25 cellular contexts compared by ENCODE assay signal in the genomic region with DNA sequence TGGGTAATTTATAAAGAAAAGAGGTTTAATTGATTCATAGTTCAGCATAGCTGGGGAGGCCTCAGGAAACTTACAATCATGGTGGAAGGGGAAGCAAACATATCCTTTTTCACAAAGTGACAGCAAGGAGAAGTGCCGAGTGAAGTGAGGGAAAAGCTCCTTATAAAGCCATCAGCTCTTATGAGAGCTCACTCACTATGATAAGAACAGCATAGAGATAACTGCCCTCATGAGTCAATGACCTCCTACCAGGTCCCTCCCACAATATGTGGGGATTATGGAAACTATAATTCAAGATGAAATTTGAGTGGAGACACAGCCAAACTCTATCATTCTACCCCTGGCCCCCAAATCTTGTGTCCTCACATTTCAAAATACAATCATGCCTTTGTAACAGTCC.
"Had no signal": no experiment of that assay in that cellular context is flagged by ENCODE, and none has a peak within 500 bp of the region (broad histone marks: within the 10 kb centered on the region; RNA-seq: fewer than 3 reads in every experiment).

No MANE protein-coding gene starts in this region.

- H3K27ac ChIP-seq: stomach, suprapubic skin, testis, thoracic aorta, thyroid gland, tibial artery, tibial nerve, transverse colon, upper lobe of left lung, upper lobe of right lung, uterus, vagina had no signal

- FAIRE-seq: urothelium cell line had no signal

- H3K27me3 ChIP-seq: stomach, suprapubic skin, testis, thyroid gland, tibial artery, tibial nerve, transverse colon, upper lobe of left lung, upper lobe of right lung, uterus, vagina had no signal

- DNase-seq: stimulated activated CD4-positive, alpha-beta T cell treated with anti-CD3 and anti-CD28 coated beads, Interleukin-2, amount 100 ng/mL, for 48 hours; stimulated activated CD4-positive, alpha-beta T cell treated with anti-CD3 and anti-CD28 coated beads, Interleukin-4, amount 100 ng/mL, for 1 hour; stimulated activated CD4-positive, alpha-beta T cell treated with anti-CD3 and anti-CD28 coated beads, Interleukin-4, amount 100 ng/mL, for 4 hours; stimulated activated CD8-positive, alpha-beta memory T cell treated with anti-CD3 and anti-CD28 coated beads, Interleukin-4, amount 100 ng/mL, for 48 hours; stimulated activated naive B cell treated with anti-CD40 and anti-IgM and Interleukin-4, amounts not matched to agents 10 μg/mL and 1 μg/mL and 100 μg/mL, for 72 hours; stimulated activated naive CD4-positive, alpha-beta T cell; stimulated activated naive CD4-positive, alpha-beta T cell treated with Interleukin-2 at 50 U/mL for 16 hours; stimulated activated naive CD8-positive, alpha-beta T cell treated with anti-CD3 and anti-CD28 coated beads, Interleukin-15, amount 100 ng/mL, for 72 hours; stimulated activated naive CD8-positive, alpha-beta T cell treated with anti-CD3 and anti-CD28 coated beads, Interleukin-15, Interleukin-2, amounts not matched to agents 100 U/mL and 50 U/mL, for 24 hours; stomach; substantia nigra; testis; thyroid gland; tibial artery; transverse colon; trophoblast cell; upper lobe of left lung; upper lobe of right lung; uterus had no signal

- H3K36me3 ChIP-seq: stomach, suprapubic skin, thoracic aorta, thyroid gland, tibial artery, tibial nerve, transverse colon, upper lobe of left lung, upper lobe of right lung, uterus, vagina had no signal

- ATAC-seq: stimulated activated memory B cell treated with anti-CD40 and anti-IgM and Interleukin-4, amounts not matched to agents 10 μg/mL and 1 μg/mL and 100 μg/mL, for 72 hours; stimulated activated naive B cell treated with anti-CD40 and anti-IgM and Interleukin-4, amounts not matched to agents 10 μg/mL and 1 μg/mL and 100 μg/mL, for 72 hours; stimulated activated naive CD8-positive, alpha-beta T cell treated with anti-CD3 and anti-CD28 coated beads, Interleukin-15, amount 100 ng/mL, for 72 hours; stimulated activated naive CD8-positive, alpha-beta T cell treated with anti-CD3 and anti-CD28 coated beads, Interleukin-15, Interleukin-2, amounts not matched to agents 100 U/mL and 50 U/mL, for 24 hours; upper lobe of right lung had no signal

- H3K4me3 ChIP-seq: stomach, suprapubic skin, testis, thoracic aorta, thyroid gland, tibial artery, tibial nerve, transverse colon, upper lobe of left lung, upper lobe of right lung, uterus, vagina had no signal

- H3K9me3 ChIP-seq: suprapubic skin, testis, thoracic aorta, thyroid gland, uterus, vagina had no signal

- H3K4me1 ChIP-seq: stomach, suprapubic skin, testis, thyroid gland, tibial artery, tibial nerve, transverse colon, upper lobe of left lung, upper lobe of right lung, uterus, vagina had no signal
